In genomic region chr2:25878361-25879132, GRCh38 we compare ENCODE assay signal across 8 cellular contexts. TPM values are rescaled to one million over a fixed set of nuclear protein-coding genes. Genes with fewer than 3 reads are reported as not detected.
DNase-seq lines count a peak whose midpoint lies in the region; ATAC-seq lines count a peak whose summit lies in the region.

Gene ASXL2, minus strand, starts transcription at chr2:25878487. Its CDS starts 265 bp downstream, at chr2:25878222.

- DNase-seq in CD8-positive, alpha-beta memory T cell: peak; percentile 95 to 99 (median 97)
- DNase-seq in HS-5 (ENCODE audit: low read depth) (peak; percentile 82), lung microvascular endothelial cell (ENCODE audit: low read depth in 2 of 2) (peak; percentile 98)
- peak; percentile 91 for DNase-seq in NK-92 treated with Interleukin-12 subunit alpha and Interleukin-12 subunit beta, amount 100 ng/mL, for 24 hours (lab: John Stamatoyannopoulos, UW)
- DNase-seq in activated CD8-positive, alpha-beta memory T cell treated with anti-CD3 and anti-CD28 coated beads for 24 hours: peak; percentile 96
- peak; percentile 90 for DNase-seq in effector CD8-positive, alpha-beta T cell (lab: John Stamatoyannopoulos, UW)
- peak; percentile 94 to 96 (median 95) for DNase-seq in stimulated activated CD4-positive, alpha-beta T cell treated with anti-CD3 and anti-CD28 coated beads, TNF-alpha, amount 100 ng/mL, for 48 hours (ENCODE audit: low read depth in 3 of 3)

- H3K9me3 ChIP-seq in CD8-positive, alpha-beta memory T cell (ENCODE audit: low read length): no peaks in the 10 kb centered on the region

- ATAC-seq in GM19468 (IDR thresholded peaks at IDR 0.05; ENCODE audit: extremely low read depth, unreplicated experiment): peak; percentile 82

- no peaks in the 10 kb centered on the region for H3K27me3 ChIP-seq in CD8-positive, alpha-beta memory T cell (ENCODE audit: insufficient read depth, low read length, poor library complexity, severe bottlenecking)

- POLR2A ChIA-PET in CD8-positive, alpha-beta memory T cell (lab: Charles Lee): interaction anchor here (0.6 to 1.6 kb wide), 21 partner anchors 11 to 1444 kb away, joined by 3 to 10 read pairs (median 3); partner anchors contain the start of genes AGBL5, DTNB, KIF3C and MPV17

- peak within 1 kb of the TSS; percentile 96 for H3K27ac ChIP-seq in CD8-positive, alpha-beta memory T cell (ENCODE audit: low read depth, low read length)

- H3K27ac Mint-ChIP-seq in CD8-positive, alpha-beta memory T cell: peak within 1 kb of the TSS; percentile 97 to 99 (median 98)

- no peaks in the 10 kb centered on the region for H3K9me3 Mint-ChIP-seq in CD8-positive, alpha-beta memory T cell

- peaks cover 30 to 43% (median 43%) of the 10 kb centered on the region in 3 donors for H3K4me1 Mint-ChIP-seq in CD8-positive, alpha-beta memory T cell

- peak within 1 kb of the TSS; percentile 90 for H3K4me3 ChIP-seq in CD8-positive, alpha-beta memory T cell (ENCODE audit: low read length)

- H3K27me3 Mint-ChIP-seq in CD8-positive, alpha-beta memory T cell: no peaks in the 10 kb centered on the region

- peak within 1 kb of the TSS; percentile 93 to 97 (median 96) for H3K4me3 Mint-ChIP-seq in CD8-positive, alpha-beta memory T cell

- peaks cover 0 to 26% (median 3%) of the 10 kb centered on the region in 3 donors for H3K36me3 Mint-ChIP-seq in CD8-positive, alpha-beta memory T cell

- peaks cover 25% of the 10 kb centered on the region for H3K4me1 ChIP-seq in CD8-positive, alpha-beta memory T cell (ENCODE audit: insufficient read depth, low read length)

- no peaks in the 10 kb centered on the region for H3K36me3 ChIP-seq in CD8-positive, alpha-beta memory T cell (ENCODE audit: insufficient read depth, low read length)

- CTCF ChIA-PET in CD8-positive, alpha-beta memory T cell (lab: Charles Lee): interaction anchor here (0.6 to 1.6 kb wide), 13 partner anchors 13 to 306 kb away, joined by 3 to 11 read pairs (median 3); partner anchors contain the start of gene RAB10

RNA-seq across cellular contexts. Expression of gene ASXL2, which starts in this region (rescaled TPM):
- total RNA-seq in CD8-positive, alpha-beta memory T cell: 10 to 100 TPM; 67.5 to 72.7 TPM
- 10.9 TPM for polyA plus RNA-seq in CD8-positive, alpha-beta memory T cell
- total RNA-seq in lung microvascular endothelial cell: 3.7 and 4.4 TPM in 2 replicates

Comparison
In these comparisons a context has a peak if more than half of its experiments do, and no peak if none do; other contexts are left out.
1. Peak in every context shown above with its lines: DNase-seq, ATAC-seq, H3K4me3 ChIP-seq and H3K27ac ChIP-seq.
2. RNA of gene ASXL2 (total RNA-seq): 67.5 to 72.7 TPM in CD8-positive, alpha-beta memory T cell; 3.7 to 4.4 TPM in lung microvascular endothelial cell; every median in the first group is over 10 times any median in the second.